9 cellular contexts compared by ENCODE assay signal in genomic region chrX:71870337-71871098, GRCh38. TPM values are rescaled to one million over a fixed set of nuclear protein-coding genes. Genes with fewer than 3 reads are reported as not detected.
DNase-seq lines count a peak whose midpoint lies in the region; ATAC-seq and TF ChIP-seq lines count a peak whose summit lies in the region.
"Had no signal": no experiment of that assay in that cellular context is flagged by ENCODE, and none has a peak within 500 bp of the region (broad histone marks: within the 10 kb centered on the region; RNA-seq: fewer than 3 reads in every experiment).

No MANE protein-coding gene starts in this region.

- H3K4me2 ChIP-seq in mesenchymal stem cell (ENCODE audit: low read length, poor library complexity, severe bottlenecking): no peak overlapping the region

- POLR2A ChIA-PET in naive thymus-derived CD8-positive, alpha-beta T cell (lab: Charles Lee): no interaction called here

- H3K27me3 ChIP-seq in WERI-Rb-1 (ENCODE audit: insufficient read depth, low read depth, severe bottlenecking) (peaks cover 46% of the 10 kb centered on the region), mesenchymal stem cell (ENCODE audit: control insufficient read depth in 1 of 2, insufficient read depth in 1 of 2, low read length in 2 of 2) (peaks cover 16 to 42% of the 10 kb centered on the region in 2 experiments), gastrocnemius medialis (no peaks in the 10 kb centered on the region), right atrium auricular region (no peaks in the 10 kb centered on the region)

- 36% methylated on average over 6 of the region's 11 CpGs for WGBS in mesenchymal stem cell

- H3K14ac ChIP-seq in mesenchymal stem cell (ENCODE audit: low read length in 2 of 2): no peak overlapping the region

- H3K9me3 ChIP-seq in WERI-Rb-1 (ENCODE audit: severe bottlenecking): peaks cover 2% of the 10 kb centered on the region
- H3K9me3 ChIP-seq in mesenchymal stem cell (ENCODE audit: control insufficient read depth, low read length): peaks cover 3% of the 10 kb centered on the region
- no peaks in the 10 kb centered on the region for H3K9me3 ChIP-seq in gastrocnemius medialis
- no peaks in the 10 kb centered on the region for H3K9me3 ChIP-seq in right atrium auricular region

- no peak overlapping the region for H2BK12ac ChIP-seq in mesenchymal stem cell (ENCODE audit: low read length in 2 of 2)

- no peak overlapping the region for H3K27ac Mint-ChIP-seq in naive thymus-derived CD8-positive, alpha-beta T cell
- H3K27ac Mint-ChIP-seq: memory B cell had no signal

- no peak overlapping the region for H2BK5ac ChIP-seq in mesenchymal stem cell (ENCODE audit: low read depth, low read length, poor library complexity, severe bottlenecking)

- peaks cover 3 to 12% (median 6%) of the 10 kb centered on the region in 4 donors for H3K4me1 Mint-ChIP-seq in naive thymus-derived CD8-positive, alpha-beta T cell

- H3K18ac ChIP-seq in mesenchymal stem cell (ENCODE audit: low read depth in 1 of 2, low read length in 2 of 2): no peak overlapping the region

- no peak overlapping the region for H3K4me3 Mint-ChIP-seq in naive thymus-derived CD8-positive, alpha-beta T cell
- H3K4me3 Mint-ChIP-seq: memory B cell had no signal

- H3K27me3 Mint-ChIP-seq in naive thymus-derived CD8-positive, alpha-beta T cell: peaks cover 4 to 33% (median 7%) of the 10 kb centered on the region in 5 donors

- H3K36me3 ChIP-seq in WERI-Rb-1: no peaks in the 10 kb centered on the region
- no peaks in the 10 kb centered on the region for H3K36me3 ChIP-seq in mesenchymal stem cell (ENCODE audit: control insufficient read depth in 1 of 2, insufficient read depth in 2 of 2, low read depth in 1 of 2, low read length in 2 of 2)
- H3K36me3 ChIP-seq in gastrocnemius medialis: no peaks in the 10 kb centered on the region
- H3K36me3 ChIP-seq in right atrium auricular region: no peaks in the 10 kb centered on the region

- H3K9ac ChIP-seq in mesenchymal stem cell (ENCODE audit: low read length): no peak overlapping the region

- peak; percentile 87 for TF ChIP-seq CTCF in WERI-Rb-1 (IDR thresholded peaks at IDR 0.05; ENCODE audit: low read depth, low read length)
- TF ChIP-seq CTCF in gastrocnemius medialis (IDR thresholded peaks at IDR 0.05 in 4 of 5, conservative IDR thresholded peaks at IDR 0.05 in 1 of 5): no peak
- peak in 1 of 2 donors; percentile 6 for TF ChIP-seq CTCF in right atrium auricular region (IDR thresholded peaks at IDR 0.05)

- H3K23ac ChIP-seq in mesenchymal stem cell (ENCODE audit: low read length in 2 of 2): no peak overlapping the region

- H3K9me3 Mint-ChIP-seq in naive thymus-derived CD8-positive, alpha-beta T cell: no peaks in the 10 kb centered on the region
- H3K9me3 Mint-ChIP-seq: memory B cell had no signal

- peaks cover 6% of the 10 kb centered on the region for H3K4me1 ChIP-seq in mesenchymal stem cell (ENCODE audit: control insufficient read depth, insufficient read depth, low read depth, low read length)
- H3K4me1 ChIP-seq in gastrocnemius medialis: no peaks in the 10 kb centered on the region
- H3K4me1 ChIP-seq in right atrium auricular region: no peaks in the 10 kb centered on the region

- H3K4ac ChIP-seq in mesenchymal stem cell (ENCODE audit: low read depth in 1 of 2, low read length in 2 of 2): no peak overlapping the region

- no peak overlapping the region for H2AFZ ChIP-seq in mesenchymal stem cell (ENCODE audit: low read depth, low read length)

- H3K4me3 ChIP-seq in Jurkat, Clone E6-1 (ENCODE audit: low read length): no peak overlapping the region
- H3K4me3 ChIP-seq in WERI-Rb-1 (ENCODE audit: low read depth, low read length) (no peak overlapping the region), mesenchymal stem cell (ENCODE audit: insufficient read depth in 1 of 2, low read depth in 1 of 2, low read length in 2 of 2) (no peak overlapping the region), gastrocnemius medialis (no peak overlapping the region), right atrium auricular region (no peak overlapping the region)

- TF ChIP-seq POLR2A in gastrocnemius medialis (IDR thresholded peaks at IDR 0.05): no peak

- ATAC-seq in naive thymus-derived CD8-positive, alpha-beta T cell: no peak
- no peak for ATAC-seq in gastrocnemius medialis

- H4K91ac ChIP-seq in mesenchymal stem cell (ENCODE audit: low read length): no peak overlapping the region

- H2BK120ac ChIP-seq in mesenchymal stem cell (ENCODE audit: low read depth, low read length): no peak overlapping the region

- no peaks in the 10 kb centered on the region for H3K36me3 Mint-ChIP-seq in naive thymus-derived CD8-positive, alpha-beta T cell
- H3K36me3 Mint-ChIP-seq: memory B cell had no signal

- DNase-seq in ELF-1 (ENCODE audit: low read depth, low spot score) (peak; percentile 93), WERI-Rb-1 (peak; percentile 88), mesenchymal stem cell (peak; percentile 6), gastrocnemius medialis (no peak), NCI-H146 (lab: John Stamatoyannopoulos, UW) (no peak), right atrium auricular region (ENCODE audit: low spot score) (no peak)
- peak; percentile 25 for DNase-seq in Jurkat, Clone E6-1 (ENCODE audit: low read depth, low spot score)
- no peak for DNase-seq in naive thymus-derived CD8-positive, alpha-beta T cell

- intact Hi-C loops in gastrocnemius medialis (cut with DNase I; ENCODE audit: low total_unique reads): no loop called here

- H4K8ac ChIP-seq in mesenchymal stem cell (ENCODE audit: low read length): no peak overlapping the region

- no peak overlapping the region for H2BK15ac ChIP-seq in mesenchymal stem cell (ENCODE audit: low read depth, poor library complexity, severe bottlenecking)

- in situ Hi-C loops in gastrocnemius medialis (cut with MboI; ENCODE audit: low sequenced_read_pairs in 4 of 4): no loop called here

- no peak overlapping the region for H2AK5ac ChIP-seq in mesenchymal stem cell (ENCODE audit: low read length, severe bottlenecking)

- no peaks in the 10 kb centered on the region for H3K79me1 ChIP-seq in mesenchymal stem cell (replicated peaks; ENCODE audit: low read length, poor library complexity, severe bottlenecking)

- H3K27ac ChIP-seq in WERI-Rb-1 (no peak overlapping the region), mesenchymal stem cell (ENCODE audit: low read length, poor library complexity, severe bottlenecking) (no peak overlapping the region), gastrocnemius medialis (no peak overlapping the region), right atrium auricular region (no peak overlapping the region)

RNA-seq across cellular contexts. Expression of gene NHSL2, which starts 40.1 kb away (rescaled TPM):
- polyA plus RNA-seq in Jurkat, Clone E6-1 (2012; ENCODE audit: insufficient read depth, insufficient read length): 1.8 TPM
- 1.1 TPM for polyA plus RNA-seq in mesenchymal stem cell (2013, experiment 1 of 2)
- 1.1 TPM for polyA plus RNA-seq in mesenchymal stem cell (2013, experiment 2 of 2)
- under 1 TPM; 0.52 to 0.81 TPM for total RNA-seq in naive thymus-derived CD8-positive, alpha-beta T cell
- polyA plus RNA-seq in naive thymus-derived CD8-positive, alpha-beta T cell: 1 to 10 TPM in 1 of 3 donors, under 1 TPM in 2; 0.09 to 2.6 (median 0.51) TPM
- total RNA-seq in gastrocnemius medialis: 1 to 10 TPM; 1.5 to 2.7 (median 2.1) TPM
- 1 to 10 TPM; 5.5 to 9.3 TPM for total RNA-seq in right atrium auricular region

Comparison
In these comparisons a context has a peak if more than half of its experiments do, and no peak if none do; other contexts are left out.
1. DNase-seq: peak in ELF-1 (single experiment), Jurkat, Clone E6-1 (single experiment), WERI-Rb-1 (single experiment) and mesenchymal stem cell (single experiment); none in naive thymus-derived CD8-positive, alpha-beta T cell (0 of 10), gastrocnemius medialis (0 of 2), NCI-H146 (single experiment) and right atrium auricular region (single experiment).